In the genomic region with DNA sequence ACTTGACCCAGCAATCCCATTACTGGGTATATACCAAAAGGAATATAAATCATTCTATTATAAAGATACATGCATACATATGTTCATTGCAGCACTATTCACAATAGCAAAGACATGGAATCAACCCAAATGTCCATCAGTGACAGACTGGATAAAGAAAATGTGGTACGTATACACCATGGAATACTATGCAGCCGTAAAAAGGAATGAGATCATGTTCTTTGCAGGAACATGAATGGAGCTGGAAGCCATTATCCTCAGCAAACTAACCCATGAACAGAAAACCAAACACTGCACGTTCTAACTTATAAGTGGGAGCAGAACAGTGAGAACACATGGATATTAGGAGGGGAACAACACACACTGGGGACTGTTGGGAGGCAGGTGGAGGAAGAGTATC, we compare ENCODE assay signal across 4 cellular contexts.
TF ChIP-seq lines count a peak whose summit lies in the region.

No MANE protein-coding gene starts in this region.

TF ChIP-seq in HEK293, 187 proteins besides CTCF, POLR2A, EP300 and RAD21:
- peak; percentile 82 for TF ChIP-seq ZNF146 (tag by site-specific recombination; IDR thresholded peaks at IDR 0.05)
TF ChIP-seq in HEK293: peak in this region for 1; not testable (repeated sequence) for 186.

TF ChIP-seq in SK-N-SH treated with all-trans-retinoic acid at 6 μM for 48 hours, 23 proteins besides CTCF, POLR2A, EP300 and RAD21:
- peak; percentile 73 for TF ChIP-seq ZNF8 (CRISPR knock-in tag; IDR thresholded peaks at IDR 0.05)

TF ChIP-seq in GM12878, 131 proteins besides CTCF, POLR2A, EP300 and RAD21:
- peak; percentile 44; the same call in 1 of the 2 replicates for TF ChIP-seq SMARCA5 (IDR thresholded peaks at IDR 0.05)

TF ChIP-seq in K562, 482 proteins besides CTCF, POLR2A, EP300 and RAD21:
- peak; percentile 44 for TF ChIP-seq ZNF146 (CRISPR knock-in tag; IDR thresholded peaks at IDR 0.05; ENCODE audit: unreplicated experiment)
TF ChIP-seq in K562: peak in this region for 1; not testable (repeated sequence) for 481.
